In the genomic region with DNA sequence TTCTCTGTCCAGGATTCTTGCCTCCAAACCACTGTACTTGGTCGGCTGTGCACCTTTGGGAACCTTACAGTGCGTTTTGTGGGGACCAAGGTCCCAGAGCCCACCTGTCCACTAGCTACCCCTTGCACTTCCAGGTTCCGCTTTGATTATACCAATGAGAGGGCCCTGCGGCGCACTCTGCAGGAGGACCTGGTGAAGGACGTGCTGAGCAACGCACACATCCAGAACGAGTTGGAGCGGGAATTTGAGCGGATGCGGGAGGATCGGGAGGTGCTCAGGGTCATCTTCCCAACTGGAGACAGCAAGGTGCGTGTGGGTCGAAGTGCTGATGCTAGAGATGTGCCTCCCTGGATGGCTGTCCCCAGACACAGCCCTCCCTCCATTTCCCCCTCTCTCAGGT, we compare ENCODE assay signal across 10 cellular contexts. TPM values are rescaled to one million over a fixed set of nuclear protein-coding genes. Genes with fewer than 3 reads are reported as not detected.
DNase-seq lines count a peak whose midpoint lies in the region; ATAC-seq, FAIRE-seq and TF ChIP-seq lines count a peak whose summit lies in the region.
"Had no signal": no experiment of that assay in that cellular context is flagged by ENCODE, and none has a peak within 500 bp of the region (broad histone marks: within the 10 kb centered on the region; RNA-seq: fewer than 3 reads in every experiment).

No MANE protein-coding gene starts in this region.

- peak; percentile 36 for DNase-seq in NCI-H82 (lab: John Stamatoyannopoulos, UW)
- DNase-seq in NCI-H82 treated with DMSO at 0.1 percent for 48 hours (lab: John Stamatoyannopoulos, UW; ENCODE audit: unreplicated experiment): no peak
- DNase-seq in astrocyte of the spinal cord (ENCODE audit: low read depth, low spot score): no peak
- no peak for DNase-seq in neuronal stem cell (ENCODE audit: low spot score)
- DNase-seq in H54 (ENCODE audit: insufficient read length, low spot score): no peak
- DNase-seq: aorta, small intestine, transverse colon had no signal

- no peak overlapping the region for H2AK5ac ChIP-seq in neuronal stem cell (ENCODE audit: low read depth, low read length)

- H3K27me3 ChIP-seq in neuronal stem cell (ENCODE audit: control insufficient read depth in 3 of 3, insufficient read depth in 3 of 3, low read depth in 1 of 3, low read length in 3 of 3): no peaks in the 10 kb centered on the region
- H3K27me3 ChIP-seq: transverse colon had no signal

- no peak overlapping the region for H3K4me2 ChIP-seq in neuronal stem cell (ENCODE audit: insufficient read depth, low read length, poor library complexity, severe bottlenecking)

- H2BK120ac ChIP-seq in neuronal stem cell (ENCODE audit: low read depth, low read length): no peak overlapping the region

- no peaks in the 10 kb centered on the region for H3K4me1 ChIP-seq in neuronal stem cell (ENCODE audit: control insufficient read depth in 2 of 2, insufficient read depth in 1 of 2, low read depth in 1 of 2, low read length in 2 of 2)

- no peak overlapping the region for H3K18ac ChIP-seq in neuronal stem cell (ENCODE audit: low read length)

- H3K27ac ChIP-seq in neuronal stem cell (replicated peaks; ENCODE audit: low read length): no peak overlapping the region
- H3K27ac ChIP-seq: transverse colon, VCaP had no signal

- no CpG with 5 or more reads among the region's 14 CpGs for WGBS in neuronal stem cell (ENCODE audit: extremely low coverage in 2 of 2, insufficient read length in 2 of 2, insufficient replicate concordance in 1 of 2), 2 donors

- H2BK12ac ChIP-seq in neuronal stem cell (ENCODE audit: low read length): no peak overlapping the region

- H3K79me1 ChIP-seq in neuronal stem cell (ENCODE audit: low read depth, low read length): peaks cover 6% of the 10 kb centered on the region

- in situ Hi-C loops in astrocyte of the spinal cord (cut with HindIII; ENCODE audit: low sequenced_read_pairs): no loop called here

- no peak overlapping the region for H4K8ac ChIP-seq in neuronal stem cell (ENCODE audit: low read depth, low read length)

- peak overlapping the region; percentile 35 for H2BK5ac ChIP-seq in neuronal stem cell (ENCODE audit: low read length)

- no peak overlapping the region for H4K91ac ChIP-seq in neuronal stem cell (ENCODE audit: low read depth, low read length, poor library complexity)

- no peak for FAIRE-seq in H54 (lab: Jason Lieb, UNC)
- FAIRE-seq: small intestine had no signal

- H3K23ac ChIP-seq in neuronal stem cell (ENCODE audit: low read depth, low read length, poor library complexity): no peak overlapping the region

- H3K36me3 ChIP-seq in neuronal stem cell (replicated peaks in 1 of 2; ENCODE audit: control insufficient read depth in 2 of 2, insufficient read depth in 2 of 2, low read length in 2 of 2): peaks cover 63 to 98% of the 10 kb centered on the region in 2 donors

- no peak for TF ChIP-seq POLR2A in H54 (IDR thresholded peaks at IDR 0.05; ENCODE audit: low read depth, low read length)

- H3K14ac ChIP-seq in neuronal stem cell (ENCODE audit: low read length): no peak overlapping the region

- H3K4me3 ChIP-seq in astrocyte of the spinal cord (ENCODE audit: low read depth, low read length) (no peak overlapping the region), neuronal stem cell (ENCODE audit: low read length in 2 of 2) (no peak overlapping the region)
- H3K4me3 ChIP-seq: transverse colon had no signal

- no peak overlapping the region for H2BK15ac ChIP-seq in neuronal stem cell (ENCODE audit: low read length)

- ATAC-seq in HG03039 (IDR thresholded peaks at IDR 0.05; ENCODE audit: unreplicated experiment): no peak

- no peak overlapping the region for H3K4ac ChIP-seq in neuronal stem cell (ENCODE audit: low read length)

- H3K9me3 ChIP-seq in neuronal stem cell (replicated peaks in 1 of 2; ENCODE audit: control insufficient read depth in 2 of 2, insufficient read depth in 1 of 2, low read depth in 1 of 2, low read length in 2 of 2): no peaks in the 10 kb centered on the region
- H3K9me3 ChIP-seq: transverse colon had no signal

- H3K9ac ChIP-seq in neuronal stem cell (ENCODE audit: low read depth, low read length, poor library complexity): no peak overlapping the region

- peak; percentile 47 for TF ChIP-seq CTCF in astrocyte of the spinal cord (IDR thresholded peaks at IDR 0.05; ENCODE audit: low read depth, low read length)

- H2AFZ ChIP-seq in neuronal stem cell (ENCODE audit: low read length): no peak overlapping the region

RNA-seq across cellular contexts. Expression of gene POLR2A, which starts 18.8 kb away (rescaled TPM):
- 40.1 TPM for polyA plus RNA-seq in neuronal stem cell (2013, experiment 1 of 2)
- polyA plus RNA-seq in neuronal stem cell (2013, experiment 2 of 2): 39.2 TPM

RNA-seq across cellular contexts. Expression of gene SLC35G6, which starts 21.7 kb away (rescaled TPM):
- polyA plus RNA-seq in neuronal stem cell (2013, experiment 1 of 2): 0.03 TPM
- not detected for polyA plus RNA-seq in neuronal stem cell (2013, experiment 2 of 2)
- polyA plus RNA-seq: aorta, small intestine had no signal

RNA-seq across cellular contexts. Expression of gene ZBTB4, which starts 23.6 kb away (rescaled TPM):
- 12.7 TPM for polyA plus RNA-seq in neuronal stem cell (2013, experiment 1 of 2)
- 12.7 TPM for polyA plus RNA-seq in neuronal stem cell (2013, experiment 2 of 2)

RNA-seq across cellular contexts. Expression of gene TNFSF12, which starts 45.9 kb away (rescaled TPM):
- 4.8 TPM for polyA plus RNA-seq in neuronal stem cell (2013, experiment 1 of 2)
- 4.9 TPM for polyA plus RNA-seq in neuronal stem cell (2013, experiment 2 of 2)

RNA-seq across cellular contexts. Expression of gene TNFSF13, which starts 55.6 kb away (rescaled TPM):
- polyA plus RNA-seq in neuronal stem cell (2013, experiment 1 of 2): 0.63 TPM
- polyA plus RNA-seq in neuronal stem cell (2013, experiment 2 of 2): 0.62 TPM
